Comparison of ENCODE assay signal across 8 cellular contexts in the genomic region with DNA sequence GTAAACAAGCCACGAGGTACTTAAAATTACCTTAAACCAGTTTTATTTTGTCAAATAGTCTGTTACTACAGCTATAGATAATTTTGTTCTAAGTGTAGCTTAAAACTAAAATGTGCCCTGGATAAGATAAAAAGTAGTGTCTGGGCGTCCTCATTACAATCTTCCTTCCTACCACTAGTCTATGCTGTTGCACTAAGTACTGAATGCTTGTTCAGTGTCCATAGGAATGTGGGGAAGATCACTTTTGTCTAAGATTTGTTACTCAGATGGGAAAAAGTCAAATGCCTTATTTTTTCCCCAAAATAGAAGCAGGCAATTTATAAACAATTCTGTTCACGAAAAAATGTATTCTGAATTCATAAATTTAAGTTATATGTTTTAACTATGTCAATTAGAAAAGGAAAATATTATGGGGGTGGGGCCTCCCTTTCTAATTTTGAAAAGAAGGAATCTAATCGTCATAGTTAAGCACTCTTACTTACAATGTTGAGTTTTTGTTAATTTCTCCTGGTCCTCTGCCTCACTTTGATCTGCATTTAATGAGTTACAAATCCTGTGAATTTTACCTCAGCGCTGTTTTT.
A peak's percentile ranks its signal among the peaks of the same experiment; 100 is the strongest.
DNase-seq lines count a peak whose midpoint lies in the region; ATAC-seq, FAIRE-seq and TF ChIP-seq lines count a peak whose summit lies in the region.

No MANE protein-coding gene starts in this region.

- no peaks in the 10 kb centered on the region for H3K27me3 ChIP-seq in body of pancreas
- no peaks in the 10 kb centered on the region for H3K27me3 ChIP-seq in thyroid gland

- H3K36me3 ChIP-seq in body of pancreas (replicated peaks in 1 of 2; ENCODE audit: insufficient read depth in 1 of 2, low read depth in 2 of 2) (no peaks in the 10 kb centered on the region), thyroid gland (no peaks in the 10 kb centered on the region)

- DNase-seq in DMS 273 (lab: John Stamatoyannopoulos, UW; ENCODE audit: unreplicated experiment) = peak; percentile 65
- peak; percentile 12 for DNase-seq in GM19239 (ENCODE audit: insufficient read length, low spot score)
- peak; percentile 14 for DNase-seq in NCI-H524 treated with DMSO at 0.1 percent for 48 hours (lab: John Stamatoyannopoulos, UW)
- DNase-seq in body of pancreas = no peak
- peak; percentile 79 for DNase-seq in inferior parietal cortex (ENCODE audit: extremely low spot score)
- no peak for DNase-seq in thyroid gland
- no peak for DNase-seq in activated CD4-positive, alpha-beta T cell treated with anti-CD3 and anti-CD28 coated beads for 1 hour

- no peaks in the 10 kb centered on the region for H3K9me3 ChIP-seq in body of pancreas
- H3K9me3 ChIP-seq in thyroid gland = no peaks in the 10 kb centered on the region

- H3K4me3 ChIP-seq in body of pancreas = no peak overlapping the region
- H3K4me3 ChIP-seq in thyroid gland (replicated peaks in 1 of 3) = no peak overlapping the region

- TF ChIP-seq CTCF in body of pancreas (IDR thresholded peaks at IDR 0.05) = peak; percentile 31 to 80 (median 72)
- peak in 5 of 6 experiments; percentile 12 to 84 (median 75) for TF ChIP-seq CTCF in thyroid gland (IDR thresholded peaks at IDR 0.05)

- no peaks in the 10 kb centered on the region for H3K4me1 ChIP-seq in body of pancreas
- no peaks in the 10 kb centered on the region for H3K4me1 ChIP-seq in thyroid gland

- FAIRE-seq in GM19239 (lab: Jason Lieb, UNC) = peak; percentile 71

- H3K27ac ChIP-seq in body of pancreas (no peak overlapping the region), thyroid gland (no peak overlapping the region)

- ATAC-seq in HG03159 (IDR thresholded peaks at IDR 0.05; ENCODE audit: unreplicated experiment) (peak; percentile 49), body of pancreas (peak; percentile 74)

- intact Hi-C loops in body of pancreas (cut with DNase I) = no loop called here
- intact Hi-C loops in thyroid gland (cut with DNase I) = no loop called here

- WGBS in body of pancreas, 2 donors = 23 to 27% methylated on average over 5 of the region's 5 CpGs
- WGBS in thyroid gland, 2 donors = 33% methylated on average over 5 of the region's 5 CpGs

- no peak for TF ChIP-seq POLR2A in body of pancreas (IDR thresholded peaks at IDR 0.05)
- TF ChIP-seq POLR2A in thyroid gland (IDR thresholded peaks at IDR 0.05) = no peak

Comparison
In these comparisons a context has a peak if more than half of its experiments do, and no peak if none do; other contexts are left out.
1. DNase-seq: peak in DMS 273 (single experiment), GM19239 (single experiment), NCI-H524 treated with DMSO at 0.1 percent for 48 hours (single experiment) and inferior parietal cortex (single experiment); none in body of pancreas (0 of 4), thyroid gland (0 of 2) and activated CD4-positive, alpha-beta T cell treated with anti-CD3 and anti-CD28 coated beads for 1 hour (single experiment).